2 cellular contexts compared by ENCODE assay signal in genomic region chr1:40742363-40743061, GRCh38.
TF ChIP-seq lines count a peak whose summit lies in the region.

No MANE protein-coding gene starts in this region.

TF ChIP-seq in liver, 16 proteins besides CTCF, POLR2A, EP300 and RAD21:
- TF ChIP-seq ZBTB33 (IDR thresholded peaks at IDR 0.05) (no peak), YY1 (IDR thresholded peaks at IDR 0.05) (no peak), NR2F2 (IDR thresholded peaks at IDR 0.05) (no peak)

TF ChIP-seq in HepG2, 621 proteins besides CTCF, POLR2A, EP300 and RAD21:
- TF ChIP-seq NFE2L2 (IDR thresholded peaks at IDR 0.05; ENCODE audit: low read length) (no peak), PHF8 (CRISPR knock-in tag; IDR thresholded peaks at IDR 0.05) (no peak), ZNF503 (CRISPR knock-in tag; IDR thresholded peaks at IDR 0.05) (no peak), HOMEZ (CRISPR knock-in tag; IDR thresholded peaks at IDR 0.05; ENCODE audit: low read depth) (no peak), MIXL1 (CRISPR knock-in tag; IDR thresholded peaks at IDR 0.05) (no peak), BATF2 (CRISPR knock-in tag; IDR thresholded peaks at IDR 0.05) (no peak), ZNF713 (CRISPR knock-in tag; IDR thresholded peaks at IDR 0.05) (no peak), ZNF883 (CRISPR knock-in tag; IDR thresholded peaks at IDR 0.05; ENCODE audit: not compliant biosample characterization) (no peak), ZNF329 (CRISPR knock-in tag; IDR thresholded peaks at IDR 0.05; ENCODE audit: low read depth) (no peak), BRF2 (CRISPR knock-in tag; IDR thresholded peaks at IDR 0.05) (no peak), NR2F1 (CRISPR knock-in tag; IDR thresholded peaks at IDR 0.05) (no peak), REST (IDR thresholded peaks at IDR 0.05; ENCODE audit: borderline replicate concordance in 1 of 2, low read depth in 1 of 2, low read length in 2 of 2) (no peak), ZBTB25 (CRISPR knock-in tag; IDR thresholded peaks at IDR 0.05) (no peak), ZNF619 (CRISPR knock-in tag; IDR thresholded peaks at IDR 0.05) (no peak), FOSL2 (CRISPR knock-in tag; IDR thresholded peaks at IDR 0.05) (no peak), DR1 (CRISPR knock-in tag; IDR thresholded peaks at IDR 0.05) (no peak), ELF4 (CRISPR knock-in tag; IDR thresholded peaks at IDR 0.05; ENCODE audit: borderline replicate concordance) (no peak), ETS1 (CRISPR knock-in tag; IDR thresholded peaks at IDR 0.05) (no peak), ZKSCAN5 (CRISPR knock-in tag; IDR thresholded peaks at IDR 0.05) (no peak)
